ENCODE assay signal across 12 cellular contexts in the genomic region with DNA sequence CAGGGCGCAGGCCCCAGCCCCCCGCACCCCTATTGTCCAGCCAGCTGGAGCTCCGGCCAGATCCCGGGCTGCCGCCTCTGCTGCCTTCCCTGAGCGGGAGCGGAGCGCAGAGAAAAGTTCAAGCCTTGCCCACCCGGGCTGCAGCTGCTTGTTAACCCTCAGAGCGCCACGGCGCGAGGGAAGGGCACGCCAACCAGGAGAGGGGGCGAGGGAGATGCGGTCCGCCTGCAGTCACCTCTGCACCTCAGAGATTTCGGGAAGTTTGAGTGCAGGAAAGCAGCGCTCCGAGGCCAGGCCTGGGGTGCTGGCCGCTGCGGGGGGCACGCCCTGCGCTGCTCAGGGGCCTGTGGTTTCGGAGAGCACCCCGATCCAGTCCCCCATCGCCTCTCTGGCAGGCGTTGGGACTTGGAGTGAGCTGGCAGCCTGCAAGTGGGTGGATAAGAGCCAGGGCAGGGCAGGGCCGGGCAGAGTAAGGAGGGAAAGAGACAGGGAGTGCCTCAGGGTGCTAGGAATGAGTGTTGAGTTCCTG. TPM values are rescaled to one million over a fixed set of nuclear protein-coding genes. Genes with fewer than 3 reads are reported as not detected.
DNase-seq lines count a peak whose midpoint lies in the region; ATAC-seq and TF ChIP-seq lines count a peak whose summit lies in the region.
"Had no signal": no experiment of that assay in that cellular context is flagged by ENCODE, and none has a peak within 500 bp of the region (broad histone marks: within the 10 kb centered on the region; RNA-seq: fewer than 3 reads in every experiment).

No MANE protein-coding gene starts in this region.

- POLR2A ChIA-PET in activated CD4-positive, alpha-beta T cell treated with anti-CD3 and anti-CD28 coated beads, Interleukin-2, amount 10 ng/mL, durations not matched to agents 7 days and 5 days (lab: Charles Lee): no interaction called here

- H3K18ac ChIP-seq in neuronal stem cell (ENCODE audit: low read length): peak overlapping the region; percentile 88

- no peaks in the 10 kb centered on the region for H3K9me3 Mint-ChIP-seq in activated CD4-positive, alpha-beta T cell treated with anti-CD3 and anti-CD28 coated beads, Interleukin-2, amount 10 ng/mL, durations not matched to agents 7 days and 5 days
- H3K9me3 Mint-ChIP-seq: immature natural killer cell had no signal

- H3K4ac ChIP-seq in neuronal stem cell (ENCODE audit: low read length): no peak overlapping the region

- H3K4me1 ChIP-seq in foreskin keratinocyte (peaks cover 43% of the 10 kb centered on the region), neuronal stem cell (ENCODE audit: control insufficient read depth in 2 of 2, insufficient read depth in 1 of 2, low read depth in 1 of 2, low read length in 2 of 2) (peaks cover 0 to 9% of the 10 kb centered on the region in 2 donors)

- H3K23ac ChIP-seq in neuronal stem cell (ENCODE audit: low read depth, low read length, poor library complexity): no peak overlapping the region

- H3K27ac Mint-ChIP-seq in activated CD4-positive, alpha-beta T cell treated with anti-CD3 and anti-CD28 coated beads, Interleukin-2, amount 10 ng/mL, durations not matched to agents 7 days and 5 days: no peak overlapping the region
- H3K27ac Mint-ChIP-seq: immature natural killer cell had no signal

- no peak overlapping the region for H3K14ac ChIP-seq in neuronal stem cell (ENCODE audit: low read length)

- H3K27ac ChIP-seq in foreskin keratinocyte (peak overlapping the region; percentile 46), neuronal stem cell (replicated peaks; ENCODE audit: low read length) (no peak overlapping the region)

- peaks cover 3% of the 10 kb centered on the region for H3K4me1 Mint-ChIP-seq in activated CD4-positive, alpha-beta T cell treated with anti-CD3 and anti-CD28 coated beads, Interleukin-2, amount 10 ng/mL, durations not matched to agents 7 days and 5 days
- H3K4me1 Mint-ChIP-seq: immature natural killer cell had no signal

- no peaks in the 10 kb centered on the region for H3K27me3 ChIP-seq in foreskin keratinocyte
- peaks cover 0 to 64% (median 32%) of the 10 kb centered on the region in 3 experiments for H3K27me3 ChIP-seq in neuronal stem cell (ENCODE audit: control insufficient read depth in 3 of 3, insufficient read depth in 3 of 3, low read depth in 1 of 3, low read length in 3 of 3)

- peak overlapping the region; percentile 95 for H3K4me2 ChIP-seq in neuronal stem cell (ENCODE audit: insufficient read depth, low read length, poor library complexity, severe bottlenecking)

- H2BK15ac ChIP-seq in neuronal stem cell (ENCODE audit: low read length): peak overlapping the region; percentile 35

- H2AFZ ChIP-seq in neuronal stem cell (ENCODE audit: low read length): peak overlapping the region; percentile 82

- H3K4me3 ChIP-seq in neuronal stem cell (ENCODE audit: low read length in 2 of 2): peak overlapping the region in 1 of 2 donors; percentile 81

- peak overlapping the region; percentile 35 for H2BK12ac ChIP-seq in neuronal stem cell (ENCODE audit: low read length)

- no peak overlapping the region for H2AK5ac ChIP-seq in neuronal stem cell (ENCODE audit: low read depth, low read length)

- no peak overlapping the region for H3K4me3 Mint-ChIP-seq in activated CD4-positive, alpha-beta T cell treated with anti-CD3 and anti-CD28 coated beads, Interleukin-2, amount 10 ng/mL, durations not matched to agents 7 days and 5 days
- H3K4me3 Mint-ChIP-seq: immature natural killer cell had no signal

- no peak overlapping the region for H2BK120ac ChIP-seq in neuronal stem cell (ENCODE audit: low read depth, low read length)

- no peaks in the 10 kb centered on the region for H3K36me3 Mint-ChIP-seq in activated CD4-positive, alpha-beta T cell treated with anti-CD3 and anti-CD28 coated beads, Interleukin-2, amount 10 ng/mL, durations not matched to agents 7 days and 5 days (ENCODE audit: low read depth)
- H3K36me3 Mint-ChIP-seq: immature natural killer cell had no signal

- peak; percentile 45 for ATAC-seq in SK-N-SH treated with all-trans-retinoic acid at 6 μM for 48 hours
- peak; percentile 73 for ATAC-seq in foreskin keratinocyte

- no peaks in the 10 kb centered on the region for H3K79me1 ChIP-seq in neuronal stem cell (ENCODE audit: low read depth, low read length)

- H3K36me3 ChIP-seq in neuronal stem cell (replicated peaks in 1 of 2; ENCODE audit: control insufficient read depth in 2 of 2, insufficient read depth in 2 of 2, low read length in 2 of 2): no peaks in the 10 kb centered on the region

- no CpG with 5 or more reads among the region's 29 CpGs for WGBS in neuronal stem cell (ENCODE audit: extremely low coverage in 2 of 2, insufficient read length in 2 of 2, insufficient replicate concordance in 1 of 2), 2 donors

- CTCF ChIA-PET in activated CD4-positive, alpha-beta T cell treated with anti-CD3 and anti-CD28 coated beads, Interleukin-2, amount 10 ng/mL, durations not matched to agents 7 days and 5 days (lab: Charles Lee): no interaction called here

- peaks cover 84% of the 10 kb centered on the region for H3K27me3 Mint-ChIP-seq in activated CD4-positive, alpha-beta T cell treated with anti-CD3 and anti-CD28 coated beads, Interleukin-2, amount 10 ng/mL, durations not matched to agents 7 days and 5 days

- no peaks in the 10 kb centered on the region for H3K9me3 ChIP-seq in neuronal stem cell (replicated peaks in 1 of 2; ENCODE audit: control insufficient read depth in 2 of 2, insufficient read depth in 1 of 2, low read depth in 1 of 2, low read length in 2 of 2)

- no peak overlapping the region for H4K91ac ChIP-seq in neuronal stem cell (ENCODE audit: low read depth, low read length, poor library complexity)

- peak overlapping the region; percentile 17 for H3K9ac ChIP-seq in neuronal stem cell (ENCODE audit: low read depth, low read length, poor library complexity)

- H2BK5ac ChIP-seq in neuronal stem cell (ENCODE audit: low read length): no peak overlapping the region

- peak; percentile 40 for DNase-seq in AG20443 (ENCODE audit: low spot score)
- DNase-seq in foreskin keratinocyte: peak; percentile 67 to 82
- DNase-seq in neuronal stem cell (ENCODE audit: low spot score): no peak
- no peak for DNase-seq in RKO (ENCODE audit: low spot score)
- DNase-seq in DMS153 (lab: John Stamatoyannopoulos, UW): no peak
- DNase-seq in GM20000 (ENCODE audit: low spot score): no peak
- no peak for DNase-seq in activated CD4-positive, alpha-beta T cell treated with anti-CD3 and anti-CD28 coated beads, Interleukin-2, amount 10 ng/mL, durations not matched to agents 7 days and 5 days
- DNase-seq: DND-41, immature natural killer cell, NCI-H524 treated with DMSO at 0.1 percent for 48 hours had no signal

- no peak overlapping the region for H4K8ac ChIP-seq in neuronal stem cell (ENCODE audit: low read depth, low read length)

- TF ChIP-seq CTCF in foreskin keratinocyte (conservative IDR thresholded peaks at IDR 0.05): no peak
- no peak for TF ChIP-seq CTCF in GM20000 (IDR thresholded peaks at IDR 0.05; ENCODE audit: extremely low read depth, missing control alignments)

TF ChIP-seq in SK-N-SH treated with all-trans-retinoic acid at 6 μM for 48 hours, 23 proteins besides CTCF, POLR2A, EP300 and RAD21 (continues in another document):
- TF ChIP-seq ZNF8 (CRISPR knock-in tag; IDR thresholded peaks at IDR 0.05) (no peak), BACH2 (CRISPR knock-in tag; IDR thresholded peaks at IDR 0.05; ENCODE audit: borderline replicate concordance) (no peak), SNAI2 (CRISPR knock-in tag; IDR thresholded peaks at IDR 0.05) (no peak), OSR1 (CRISPR knock-in tag; IDR thresholded peaks at IDR 0.05) (no peak), TOX (CRISPR knock-in tag; IDR thresholded peaks at IDR 0.05; ENCODE audit: borderline replicate concordance) (no peak), ESRRG (CRISPR knock-in tag; IDR thresholded peaks at IDR 0.05) (no peak), ZNF565 (CRISPR knock-in tag; conservative IDR thresholded peaks at IDR 0.05; ENCODE audit: low read depth) (no peak), ZNF70 (CRISPR knock-in tag; IDR thresholded peaks at IDR 0.05) (no peak)
- TF ChIP-seq, protein P1, sequence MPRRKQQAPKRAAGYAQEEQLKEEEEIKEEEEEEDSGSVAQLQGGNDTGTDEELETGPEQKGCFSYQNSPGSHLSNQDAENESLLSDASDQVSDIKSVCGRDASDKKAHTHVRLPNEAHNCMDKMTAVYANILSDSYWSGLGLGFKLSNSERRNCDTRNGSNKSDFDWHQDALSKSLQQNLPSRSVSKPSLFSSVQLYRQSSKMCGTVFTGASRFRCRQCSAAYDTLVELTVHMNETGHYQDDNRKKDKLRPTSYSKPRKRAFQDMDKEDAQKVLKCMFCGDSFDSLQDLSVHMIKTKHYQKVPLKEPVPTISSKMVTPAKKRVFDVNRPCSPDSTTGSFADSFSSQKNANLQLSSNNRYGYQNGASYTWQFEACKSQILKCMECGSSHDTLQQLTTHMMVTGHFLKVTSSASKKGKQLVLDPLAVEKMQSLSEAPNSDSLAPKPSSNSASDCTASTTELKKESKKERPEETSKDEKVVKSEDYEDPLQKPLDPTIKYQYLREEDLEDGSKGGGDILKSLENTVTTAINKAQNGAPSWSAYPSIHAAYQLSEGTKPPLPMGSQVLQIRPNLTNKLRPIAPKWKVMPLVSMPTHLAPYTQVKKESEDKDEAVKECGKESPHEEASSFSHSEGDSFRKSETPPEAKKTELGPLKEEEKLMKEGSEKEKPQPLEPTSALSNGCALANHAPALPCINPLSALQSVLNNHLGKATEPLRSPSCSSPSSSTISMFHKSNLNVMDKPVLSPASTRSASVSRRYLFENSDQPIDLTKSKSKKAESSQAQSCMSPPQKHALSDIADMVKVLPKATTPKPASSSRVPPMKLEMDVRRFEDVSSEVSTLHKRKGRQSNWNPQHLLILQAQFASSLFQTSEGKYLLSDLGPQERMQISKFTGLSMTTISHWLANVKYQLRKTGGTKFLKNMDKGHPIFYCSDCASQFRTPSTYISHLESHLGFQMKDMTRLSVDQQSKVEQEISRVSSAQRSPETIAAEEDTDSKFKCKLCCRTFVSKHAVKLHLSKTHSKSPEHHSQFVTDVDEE (CRISPR knock-in tag; IDR thresholded peaks at IDR 0.05): no peak

RNA-seq across cellular contexts. Expression of a gene that starts 1.1 kb away (rescaled TPM):
- 88.5 and 93.3 TPM in 2 replicates for total RNA-seq in foreskin keratinocyte
- 19.7 and 27.3 TPM in 2 replicates for polyA plus RNA-seq in foreskin keratinocyte
- polyA plus RNA-seq in neuronal stem cell (2013, experiment 1 of 2): 1.0 TPM
- polyA plus RNA-seq in neuronal stem cell (2013, experiment 2 of 2): 0.75 TPM
- total RNA-seq in activated CD4-positive, alpha-beta T cell treated with anti-CD3 and anti-CD28 coated beads, Interleukin-2, amount 10 ng/mL, durations not matched to agents 7 days and 5 days: not detected
- total RNA-seq: H4 had no signal
- polyA plus RNA-seq: immature natural killer cell had no signal

Comparison
In these comparisons a context has a peak if more than half of its experiments do, and no peak if none do; other contexts are left out.
1. DNase-seq: peak in AG20443 (single experiment) and foreskin keratinocyte (2 of 2); none in neuronal stem cell (single experiment), RKO (single experiment), DMS153 (single experiment), GM20000 (single experiment) and activated CD4-positive, alpha-beta T cell treated with anti-CD3 and anti-CD28 coated beads, Interleukin-2, amount 10 ng/mL, durations not matched to agents 7 days and 5 days (single experiment).
2. RNA of a gene that starts 1.1 kb away (total RNA-seq): 88.5 to 93.3 TPM in foreskin keratinocyte; not detected in activated CD4-positive, alpha-beta T cell treated with anti-CD3 and anti-CD28 coated beads, Interleukin-2, amount 10 ng/mL, durations not matched to agents 7 days and 5 days; every median in the first group is over 10 times any median in the second.